ENCODE assay signal across 25 cellular contexts in genomic region chr12:47017041-47017713, GRCh38.
DNase-seq lines count a peak whose midpoint lies in the region; ATAC-seq, FAIRE-seq and TF ChIP-seq lines count a peak whose summit lies in the region.
"Had no signal": no experiment of that assay in that cellular context is flagged by ENCODE, and none has a peak within 500 bp of the region (broad histone marks: within the 10 kb centered on the region; RNA-seq: fewer than 3 reads in every experiment).

No MANE protein-coding gene starts in this region.

- H2AFZ ChIP-seq in GM12878 (ENCODE audit: control insufficient read depth, low read depth, low read length) = no peak overlapping the region

- ATAC-seq in GM12878 = no peak
- ATAC-seq in HG03097 (IDR thresholded peaks at IDR 0.05; ENCODE audit: low FRiP score, unreplicated experiment) = no peak
- ATAC-seq: activated CD8-positive, alpha-beta T cell treated with anti-CD3 and anti-CD28 coated beads, Interleukin-2, amount 10 ng/mL, durations not matched to agents 7 days and 5 days; gastroesophageal sphincter; K562; Right ventricle myocardium inferior; stimulated activated naive CD8-positive, alpha-beta T cell treated with anti-CD3 and anti-CD28 coated beads, Interleukin-15, Interleukin-2, amounts not matched to agents 100 U/mL and 50 U/mL, for 24 hours had no signal

- FAIRE-seq in GM12878 (lab: Jason Lieb, UNC) = no peak
- FAIRE-seq: endothelial cell of umbilical vein, GM18507, K562 had no signal

- whole genome bisulfite sequencing in GM12878 (ENCODE audit: insufficient coverage, insufficient replicate concordance, low lambda C conversion rate, missing lambda C conversion rate) = 59% methylated on average over 6 of the region's 6 CpGs

- no peaks in the 10 kb centered on the region for H3K4me1 ChIP-seq in GM12878 (ENCODE audit: control insufficient read depth, insufficient read depth, low read length)
- peaks cover 54% of the 10 kb centered on the region for H3K4me1 ChIP-seq in skeletal muscle satellite cell (ENCODE audit: control insufficient read depth, insufficient read depth, low read length)
- H3K4me1 ChIP-seq: gastroesophageal sphincter had no signal

- H3K4me3 ChIP-seq in GM12878 (no peak overlapping the region), skeletal muscle satellite cell (ENCODE audit: low read length) (no peak overlapping the region)
- H3K4me3 ChIP-seq: gastroesophageal sphincter, K562, ovary had no signal

- no peaks in the 10 kb centered on the region for H4K20me1 ChIP-seq in GM12878 (ENCODE audit: control insufficient read depth, insufficient read depth)

- BruUV-seq in GM12878 (replicated peaks; lab: Mats Ljungman, UMichigan) = no TSS peak

- H3K36me3 ChIP-seq in GM12878 (ENCODE audit: control insufficient read depth in 2 of 2, insufficient read depth in 2 of 2, low read length in 1 of 2) (no peaks in the 10 kb centered on the region), skeletal muscle satellite cell (ENCODE audit: insufficient read depth, low read length) (no peaks in the 10 kb centered on the region)
- H3K36me3 ChIP-seq: gastroesophageal sphincter, ovary had no signal

- CTCF ChIA-PET in activated CD4-positive, alpha-beta memory T cell treated with anti-CD3 and anti-CD28 coated beads for 36 hours (lab: Charles Lee) = interaction anchor here (1.3 kb wide), 1 partner anchor 892 kb away, joined by 4 read pairs; no protein-coding TSS in a partner anchor
- CTCF ChIA-PET in activated CD4-positive, alpha-beta memory T cell treated with anti-CD3 and anti-CD28 coated beads, Interleukin-2, amount 10 ng/mL, durations not matched to agents 7 days and 5 days (lab: Charles Lee) = no interaction called here
- CTCF ChIA-PET in GM12878 (lab: Yijun Ruan, JAX) = no interaction called here

- intact Hi-C loops in activated CD4-positive, alpha-beta memory T cell treated with anti-CD3 and anti-CD28 coated beads for 36 hours (cut with micrococcal nuclease) = no loop called here
- intact Hi-C loops in GM12878 (cut with micrococcal nuclease; ENCODE audit: unreplicated experiment) = no loop called here
- intact Hi-C loops in posterior vena cava (cut with DNase I) = no loop called here

- no peaks in the 10 kb centered on the region for H3K4me1 Mint-ChIP-seq in activated CD4-positive, alpha-beta memory T cell treated with anti-CD3 and anti-CD28 coated beads for 36 hours (ENCODE audit: low read depth)
- peaks cover 2% of the 10 kb centered on the region for H3K4me1 Mint-ChIP-seq in activated CD4-positive, alpha-beta memory T cell treated with anti-CD3 and anti-CD28 coated beads, Interleukin-2, amount 10 ng/mL, durations not matched to agents 7 days and 5 days
- H3K4me1 Mint-ChIP-seq: activated naive CD4-positive, alpha-beta T cell treated with anti-CD3 and anti-CD28 coated beads, Interleukin-2, amount 50 U/mL, for 24 hours; nephron progenitor cell had no signal

- no peaks in the 10 kb centered on the region for H3K36me3 Mint-ChIP-seq in activated CD4-positive, alpha-beta memory T cell treated with anti-CD3 and anti-CD28 coated beads for 36 hours
- H3K36me3 Mint-ChIP-seq in activated CD4-positive, alpha-beta memory T cell treated with anti-CD3 and anti-CD28 coated beads, Interleukin-2, amount 10 ng/mL, durations not matched to agents 7 days and 5 days (ENCODE audit: low read depth) = no peaks in the 10 kb centered on the region

- POLR2A ChIA-PET in activated CD4-positive, alpha-beta memory T cell treated with anti-CD3 and anti-CD28 coated beads for 36 hours (lab: Charles Lee) = no interaction called here
- POLR2A ChIA-PET in activated CD4-positive, alpha-beta memory T cell treated with anti-CD3 and anti-CD28 coated beads, Interleukin-2, amount 10 ng/mL, durations not matched to agents 7 days and 5 days (lab: Charles Lee) = no interaction called here
- POLR2A ChIA-PET in GM12878 (lab: Charles Lee) = no interaction called here

- H3K9me3 ChIP-seq in GM12878 (replicated peaks; ENCODE audit: control insufficient read depth, insufficient read depth, low read length) (no peaks in the 10 kb centered on the region), skeletal muscle satellite cell (replicated peaks; ENCODE audit: low read length) (no peaks in the 10 kb centered on the region)
- H3K9me3 ChIP-seq: gastroesophageal sphincter, ovary had no signal

- no peak for TF ChIP-seq POLR2A in GM12878 (IDR thresholded peaks at IDR 0.05; ENCODE audit: low read depth, low read length)

- TF ChIP-seq CTCF in GM12878 (IDR thresholded peaks at IDR 0.05 in 2 of 3, conservative IDR thresholded peaks at IDR 0.05 in 1 of 3; ENCODE audit: control insufficient read depth in 2 of 3, extremely low read depth in 1 of 3, insufficient read depth in 1 of 3, low read depth in 3 of 3, low read length in 3 of 3) = no peak

- peaks cover 17% of the 10 kb centered on the region for H3K27me3 Mint-ChIP-seq in activated CD4-positive, alpha-beta memory T cell treated with anti-CD3 and anti-CD28 coated beads for 36 hours
- H3K27me3 Mint-ChIP-seq in activated CD4-positive, alpha-beta memory T cell treated with anti-CD3 and anti-CD28 coated beads, Interleukin-2, amount 10 ng/mL, durations not matched to agents 7 days and 5 days = peaks cover 30% of the 10 kb centered on the region

- H3K9ac ChIP-seq in GM12878 (ENCODE audit: control insufficient read depth, insufficient read depth, low read length) = no peak overlapping the region
- peak overlapping the region; percentile 54 for H3K9ac ChIP-seq in skeletal muscle satellite cell (ENCODE audit: low read depth, low read length)

- no peak overlapping the region for H3K4me3 Mint-ChIP-seq in activated CD4-positive, alpha-beta memory T cell treated with anti-CD3 and anti-CD28 coated beads for 36 hours
- no peak overlapping the region for H3K4me3 Mint-ChIP-seq in activated CD4-positive, alpha-beta memory T cell treated with anti-CD3 and anti-CD28 coated beads, Interleukin-2, amount 10 ng/mL, durations not matched to agents 7 days and 5 days
- H3K4me3 Mint-ChIP-seq: activated CD8-positive, alpha-beta T cell treated with anti-CD3 and anti-CD28 coated beads, Interleukin-2, amount 10 ng/mL, durations not matched to agents 7 days and 5 days; activated naive CD4-positive, alpha-beta T cell treated with anti-CD3 and anti-CD28 coated beads, Interleukin-2, amount 50 U/mL, for 24 hours; nephron progenitor cell had no signal

- SMC1A ChIA-PET in GM12878 (lab: Charles Lee; ENCODE audit: uncharacterized antibody, unreplicated experiment) = no interaction called here

- H3K27ac Mint-ChIP-seq in activated CD4-positive, alpha-beta memory T cell treated with anti-CD3 and anti-CD28 coated beads for 36 hours = peak overlapping the region; percentile 1
- H3K27ac Mint-ChIP-seq in activated CD4-positive, alpha-beta memory T cell treated with anti-CD3 and anti-CD28 coated beads, Interleukin-2, amount 10 ng/mL, durations not matched to agents 7 days and 5 days = no peak overlapping the region
- H3K27ac Mint-ChIP-seq: activated CD8-positive, alpha-beta T cell treated with anti-CD3 and anti-CD28 coated beads, Interleukin-2, amount 10 ng/mL, durations not matched to agents 7 days and 5 days; activated naive CD4-positive, alpha-beta T cell treated with anti-CD3 and anti-CD28 coated beads, Interleukin-2, amount 50 U/mL, for 24 hours; nephron progenitor cell had no signal

- in situ Hi-C loops in GM12878 (cut with MboI) = loop anchor here (10.0 to 25.0 kb wide), 2 partner anchors 682 to 880 kb away; no protein-coding TSS in a partner anchor

- no peaks in the 10 kb centered on the region for H3K79me2 ChIP-seq in GM12878 (ENCODE audit: control insufficient read depth, insufficient read depth, low read length)

- H3K9me3 Mint-ChIP-seq in activated CD4-positive, alpha-beta memory T cell treated with anti-CD3 and anti-CD28 coated beads for 36 hours = no peaks in the 10 kb centered on the region
- H3K9me3 Mint-ChIP-seq in activated CD4-positive, alpha-beta memory T cell treated with anti-CD3 and anti-CD28 coated beads, Interleukin-2, amount 10 ng/mL, durations not matched to agents 7 days and 5 days = no peaks in the 10 kb centered on the region
- H3K9me3 Mint-ChIP-seq: activated naive CD4-positive, alpha-beta T cell treated with anti-CD3 and anti-CD28 coated beads, Interleukin-2, amount 50 U/mL, for 24 hours; nephron progenitor cell had no signal

- DNase-seq in activated CD4-positive, alpha-beta memory T cell treated with anti-CD3 and anti-CD28 coated beads for 36 hours = no peak
- DNase-seq in activated CD4-positive, alpha-beta memory T cell treated with anti-CD3 and anti-CD28 coated beads, Interleukin-2, amount 10 ng/mL, durations not matched to agents 7 days and 5 days = no peak
- DNase-seq in NOMO-1 treated with DMSO at 0.1 percent for 48 hours (lab: John Stamatoyannopoulos, UW; ENCODE audit: unreplicated experiment) = peak; percentile 68
- DNase-seq in GM12878 (ENCODE audit: low read depth, low spot score) = no peak
- DNase-seq in posterior vena cava (ENCODE audit: low spot score) = no peak
- no peak for DNase-seq in NCI-H526 treated with DMSO at 0.1 percent for 48 hours (lab: John Stamatoyannopoulos, UW)
- DNase-seq: activated CD8-positive, alpha-beta T cell treated with anti-CD3 and anti-CD28 coated beads, Interleukin-2, amount 10 ng/mL, durations not matched to agents 7 days and 5 days; Calu3; DND-41; GOT3; NCI-H1417 treated with DMSO at 0.1 percent for 48 hours; NCI-H2081; nephron progenitor cell; ovary; retina; stimulated activated CD4-positive, alpha-beta T cell treated with anti-CD3 and anti-CD28 coated beads, Interleukin-1b, Interleukin-23, amount 100 ng/mL, for 48 hours; stimulated activated naive CD8-positive, alpha-beta T cell treated with anti-CD3 and anti-CD28 coated beads, Interleukin-15, Interleukin-2, amounts not matched to agents 100 U/mL and 50 U/mL, for 24 hours had no signal

- TF ChIP-seq RAD21 in GM12878 (IDR thresholded peaks at IDR 0.05; ENCODE audit: insufficient read depth, low read depth, low read length) = no peak

- no peaks in the 10 kb centered on the region for H3K27me3 ChIP-seq in GM12878 (replicated peaks in 1 of 2; ENCODE audit: control insufficient read depth in 2 of 2, insufficient read depth in 2 of 2, low read length in 1 of 2)
- H3K27me3 ChIP-seq in skeletal muscle satellite cell (ENCODE audit: control insufficient read depth, insufficient read depth, low read length) = no peaks in the 10 kb centered on the region
- H3K27me3 ChIP-seq: gastroesophageal sphincter, ovary had no signal

- no peak overlapping the region for H3K27ac ChIP-seq in GM12878 (ENCODE audit: control insufficient read depth, insufficient read depth)
- H3K27ac ChIP-seq: gastroesophageal sphincter, ovary had no signal

- no peak overlapping the region for H3K4me2 ChIP-seq in GM12878 (ENCODE audit: control insufficient read depth, insufficient read depth)
- H3K4me2 ChIP-seq in skeletal muscle satellite cell (ENCODE audit: low read length) = peak overlapping the region; percentile 28

- no peak for TF ChIP-seq EP300 in GM12878 (IDR thresholded peaks at IDR 0.05; ENCODE audit: borderline replicate concordance in 1 of 2, control insufficient read depth in 1 of 2, low read depth in 2 of 2, low read length in 2 of 2)

- RAD21 ChIA-PET in GM12878 (lab: Charles Lee; ENCODE audit: unreplicated experiment) = no interaction called here

TF ChIP-seq in GM12878, 131 proteins besides CTCF, POLR2A, EP300 and RAD21 (continues in another document):
- TF ChIP-seq CHD2 (IDR thresholded peaks at IDR 0.05; ENCODE audit: borderline replicate concordance, low read depth, low read length) (no peak), SRF (IDR thresholded peaks at IDR 0.05; ENCODE audit: low read depth in 2 of 2, low read length in 2 of 2) (no peak)
